1 cellular context compared by ENCODE assay signal in the genomic region with DNA sequence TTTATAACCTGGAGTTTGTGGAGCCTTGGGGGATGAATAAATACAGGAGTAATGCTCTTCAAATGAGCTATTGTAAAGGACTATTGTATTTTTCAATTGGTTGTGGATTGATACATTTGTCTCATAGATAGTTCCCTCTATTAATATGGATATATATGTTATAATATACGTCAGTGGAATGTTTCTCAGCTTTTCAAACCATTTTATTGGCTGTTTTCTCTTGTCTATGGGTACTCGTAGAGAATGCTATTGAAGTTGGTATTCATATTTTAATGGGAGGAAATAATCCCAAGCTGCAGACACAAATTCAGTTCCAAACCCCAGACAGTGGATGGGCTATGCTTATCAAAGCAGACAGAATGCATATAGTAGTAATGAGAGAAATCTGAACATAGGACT.
TF ChIP-seq lines count a peak whose summit lies in the region.

No MANE protein-coding gene starts in this region.

TF ChIP-seq in A549, 52 proteins besides CTCF, POLR2A, EP300 and RAD21 (continued from another document):
- TF ChIP-seq, protein P1, sequence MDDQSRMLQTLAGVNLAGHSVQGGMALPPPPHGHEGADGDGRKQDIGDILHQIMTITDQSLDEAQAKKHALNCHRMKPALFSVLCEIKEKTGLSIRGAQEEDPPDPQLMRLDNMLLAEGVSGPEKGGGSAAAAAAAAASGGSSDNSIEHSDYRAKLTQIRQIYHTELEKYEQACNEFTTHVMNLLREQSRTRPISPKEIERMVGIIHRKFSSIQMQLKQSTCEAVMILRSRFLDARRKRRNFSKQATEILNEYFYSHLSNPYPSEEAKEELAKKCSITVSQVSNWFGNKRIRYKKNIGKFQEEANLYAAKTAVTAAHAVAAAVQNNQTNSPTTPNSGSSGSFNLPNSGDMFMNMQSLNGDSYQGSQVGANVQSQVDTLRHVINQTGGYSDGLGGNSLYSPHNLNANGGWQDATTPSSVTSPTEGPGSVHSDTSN (IDR thresholded peaks at IDR 0.05): no peak
- TF ChIP-seq CBX8 (IDR thresholded peaks at IDR 0.05) (no peak), MAZ (IDR thresholded peaks at IDR 0.05; ENCODE audit: borderline replicate concordance, low read depth, low read length) (no peak), PHF8 (IDR thresholded peaks at IDR 0.05; ENCODE audit: borderline replicate concordance, low read depth) (no peak), RNF2 (IDR thresholded peaks at IDR 0.05; ENCODE audit: borderline replicate concordance, low read depth) (no peak), EHMT2 (IDR thresholded peaks at IDR 0.05; ENCODE audit: low read depth) (no peak), HEYL (CRISPR knock-in tag; IDR thresholded peaks at IDR 0.05) (no peak)
TF ChIP-seq in A549: peak in this region for 0.
